ENCODE assay signal across 7 cellular contexts in the genomic region with DNA sequence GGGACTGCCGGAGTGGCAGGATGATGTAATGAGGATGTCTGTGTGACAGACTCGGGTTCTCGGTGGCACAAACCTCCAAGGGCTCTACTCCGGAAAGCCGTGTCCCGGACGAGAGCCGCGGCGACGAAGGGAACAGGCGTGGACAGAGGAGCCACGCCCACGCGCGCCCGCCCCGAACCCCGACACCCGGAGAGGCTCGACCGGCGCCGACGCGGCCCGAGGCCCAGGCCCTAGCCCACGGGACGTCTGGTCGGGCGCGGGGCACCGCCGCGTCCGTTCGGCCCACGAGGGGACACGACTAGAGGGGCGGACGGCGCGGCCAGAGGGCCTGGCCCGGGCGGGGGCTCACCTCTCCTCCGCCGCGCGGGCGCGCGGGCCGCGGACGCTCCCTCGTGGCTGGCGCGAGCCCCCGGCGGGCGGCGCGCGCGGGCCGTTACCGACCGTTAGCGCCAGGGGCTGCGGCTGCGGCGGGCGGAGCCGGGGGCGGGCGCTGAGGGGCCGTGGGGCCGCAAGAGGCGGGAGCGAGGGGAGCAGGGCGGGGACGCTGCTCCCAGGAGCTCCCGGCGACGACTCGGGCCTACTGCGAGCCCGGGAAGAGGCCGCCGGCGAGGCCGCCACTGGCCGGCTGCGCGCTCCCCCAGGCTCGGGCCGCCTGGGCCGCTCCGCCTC. TPM values are rescaled to one million over a fixed set of nuclear protein-coding genes. Genes with fewer than 3 reads are reported as not detected.
DNase-seq lines count a peak whose midpoint lies in the region; ATAC-seq and TF ChIP-seq lines count a peak whose summit lies in the region.

No MANE protein-coding gene starts in this region.

- ATAC-seq in HG03520 (IDR thresholded peaks at IDR 0.05; ENCODE audit: unreplicated experiment): peak; percentile 35
- peak; percentile 46 for ATAC-seq in left lung

- H3K9me3 ChIP-seq in ES-I3 (ENCODE audit: control insufficient read depth, insufficient read depth, low read length): no peaks in the 10 kb centered on the region
- H3K9me3 ChIP-seq in SJCRH30 (replicated peaks): no peaks in the 10 kb centered on the region
- H3K9me3 ChIP-seq in left lung: no peaks in the 10 kb centered on the region
- no peaks in the 10 kb centered on the region for H3K9me3 ChIP-seq in suprapubic skin

- peak in 1 of 2 donors; percentile 69 for TF ChIP-seq POLR2A in suprapubic skin (IDR thresholded peaks at IDR 0.05)

- H3K4me1 ChIP-seq in ES-I3 (ENCODE audit: insufficient read depth, low read length): no peaks in the 10 kb centered on the region; the same call in 1 of the 2 replicates
- H3K4me1 ChIP-seq in SJCRH30: peaks cover 11% of the 10 kb centered on the region
- peaks cover 0 to 22% of the 10 kb centered on the region in 2 donors for H3K4me1 ChIP-seq in left lung
- peaks cover 40% of the 10 kb centered on the region for H3K4me1 ChIP-seq in suprapubic skin

- intact Hi-C loops in left lung (cut with DNase I): no loop called here

- DNase-seq in GM20000 (ENCODE audit: low spot score) (peak; percentile 45), SJCRH30 (peak; percentile 77 to 78), choroid plexus epithelial cell (ENCODE audit: low read depth) (no peak), left lung (peak; percentile 77 to 92), suprapubic skin (ENCODE audit: low spot score in 2 of 2) (peak; percentile 90)

- peak overlapping the region; percentile 99 for H3K4me3 ChIP-seq in SJCRH30
- H3K4me3 ChIP-seq in choroid plexus epithelial cell (ENCODE audit: low read depth, low read length): peak overlapping the region; percentile 68
- H3K4me3 ChIP-seq in left lung: peak overlapping the region; percentile 52 to 54
- H3K4me3 ChIP-seq in suprapubic skin: peak overlapping the region; percentile 75

- peak overlapping the region; percentile 80 for H3K9ac ChIP-seq in ES-I3 (ENCODE audit: low read depth, low read length)

- no peak for TF ChIP-seq EP300 in suprapubic skin (IDR thresholded peaks at IDR 0.05)

- H3K27me3 ChIP-seq in SJCRH30 (no peaks in the 10 kb centered on the region), left lung (peaks cover 66 to 97% of the 10 kb centered on the region in 2 donors), suprapubic skin (peaks cover 29% of the 10 kb centered on the region)

- H3K27ac ChIP-seq in SJCRH30: peak overlapping the region; percentile 88
- H3K27ac ChIP-seq in left lung: peak overlapping the region; percentile 79 to 83
- H3K27ac ChIP-seq in suprapubic skin: peak overlapping the region; percentile 96

- no peaks in the 10 kb centered on the region for H3K36me3 ChIP-seq in ES-I3 (ENCODE audit: insufficient read depth, low read length)
- peaks cover 6% of the 10 kb centered on the region for H3K36me3 ChIP-seq in SJCRH30
- H3K36me3 ChIP-seq in left lung: no peaks in the 10 kb centered on the region
- H3K36me3 ChIP-seq in suprapubic skin: no peaks in the 10 kb centered on the region

- 0% methylated on average over 21 of the region's 99 CpGs for WGBS in suprapubic skin

- TF ChIP-seq CTCF in GM20000 (IDR thresholded peaks at IDR 0.05; ENCODE audit: extremely low read depth, missing control alignments): no peak
- TF ChIP-seq CTCF in choroid plexus epithelial cell (conservative IDR thresholded peaks at IDR 0.05; ENCODE audit: low read depth, low read length): no peak
- no peak for TF ChIP-seq CTCF in left lung (IDR thresholded peaks at IDR 0.05)
- TF ChIP-seq CTCF in suprapubic skin (IDR thresholded peaks at IDR 0.05): peak in 1 of 2 donors; percentile 5

RNA-seq across cellular contexts. Expression of gene IRX5, which starts 2.1 kb away (rescaled TPM):
- 8.3 and 11.4 TPM in 2 replicates for total RNA-seq in SJCRH30 (2014; rRNA removed; shearing (Covaris generic))
- 10 to 100 TPM; 12.8 to 19.0 TPM for total RNA-seq in left lung
- total RNA-seq in suprapubic skin: 10 to 100 TPM; 41.3 to 64.8 (median 51.6) TPM
